Comparison of ENCODE assay signal across 10 cellular contexts in the genomic region with DNA sequence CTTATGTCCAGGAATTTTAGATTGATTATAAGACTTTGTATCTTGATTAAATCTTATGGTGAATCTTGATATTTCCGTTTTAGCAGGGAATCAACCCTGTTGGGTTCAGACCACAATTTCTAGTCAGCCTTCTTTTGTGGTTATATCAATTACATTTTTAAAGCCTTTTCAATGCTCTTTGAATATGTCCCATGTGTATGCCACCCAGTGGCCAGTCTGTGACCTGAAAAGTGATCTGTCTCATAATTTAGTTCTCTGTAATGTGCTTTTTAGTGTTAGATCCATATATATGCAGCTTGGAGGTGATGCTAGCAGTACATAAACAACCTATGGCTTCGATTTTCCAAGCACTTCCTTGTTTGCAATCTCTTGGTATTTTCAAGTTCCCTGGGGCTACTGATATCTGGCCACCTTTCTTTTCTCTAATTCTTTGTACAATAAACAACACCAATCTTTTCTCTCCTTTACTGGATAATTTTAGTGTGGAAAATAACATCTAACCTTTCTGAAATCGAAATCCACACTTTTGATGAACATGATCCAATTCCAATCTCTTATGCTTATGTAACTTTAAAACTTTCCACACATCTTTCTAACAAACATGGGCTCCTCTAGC. TPM values are rescaled to one million over a fixed set of nuclear protein-coding genes. Genes with fewer than 3 reads are reported as not detected.
DNase-seq lines count a peak whose midpoint lies in the region; ATAC-seq, FAIRE-seq and TF ChIP-seq lines count a peak whose summit lies in the region.
"Had no signal": no experiment of that assay in that cellular context is flagged by ENCODE, and none has a peak within 500 bp of the region (broad histone marks: within the 10 kb centered on the region; RNA-seq: fewer than 3 reads in every experiment).

No MANE protein-coding gene starts in this region.

- ATAC-seq in SK-N-SH treated with all-trans-retinoic acid at 6 μM for 48 hours (peak; percentile 56; the same call in 2 of the 3 replicates), HG03135 (IDR thresholded peaks at IDR 0.05; ENCODE audit: unreplicated experiment) (no peak), HG03354 (IDR thresholded peaks at IDR 0.05; ENCODE audit: poor library complexity, severe bottlenecking, unreplicated experiment) (no peak), GM18502 (IDR thresholded peaks at IDR 0.05; ENCODE audit: poor library complexity, unreplicated experiment) (no peak)

- no peak overlapping the region for H3K9ac ChIP-seq in neuronal stem cell (ENCODE audit: low read depth, low read length, poor library complexity)

- no peak overlapping the region for H3K18ac ChIP-seq in neuronal stem cell (ENCODE audit: low read length)

- no peaks in the 10 kb centered on the region for H3K4me1 ChIP-seq in neuronal stem cell (ENCODE audit: control insufficient read depth in 2 of 2, insufficient read depth in 1 of 2, low read depth in 1 of 2, low read length in 2 of 2)

- H3K27ac ChIP-seq in neuronal stem cell (replicated peaks; ENCODE audit: low read length), result no peak overlapping the region

- H2AK5ac ChIP-seq in neuronal stem cell (ENCODE audit: low read depth, low read length), result no peak overlapping the region

- H2BK120ac ChIP-seq in neuronal stem cell (ENCODE audit: low read depth, low read length), result no peak overlapping the region

- H3K14ac ChIP-seq in neuronal stem cell (ENCODE audit: low read length), result no peak overlapping the region

- no peak overlapping the region for H2BK5ac ChIP-seq in neuronal stem cell (ENCODE audit: low read length)

- H4K8ac ChIP-seq in neuronal stem cell (ENCODE audit: low read depth, low read length), result no peak overlapping the region

- peak; percentile 64 for FAIRE-seq in GM12892 (lab: Jason Lieb, UNC)

- no peaks in the 10 kb centered on the region for H3K79me1 ChIP-seq in neuronal stem cell (ENCODE audit: low read depth, low read length)

- H3K4me2 ChIP-seq in neuronal stem cell (ENCODE audit: insufficient read depth, low read length, poor library complexity, severe bottlenecking), result no peak overlapping the region

- H2BK15ac ChIP-seq in neuronal stem cell (ENCODE audit: low read length), result no peak overlapping the region

- no peak overlapping the region for H2BK12ac ChIP-seq in neuronal stem cell (ENCODE audit: low read length)

- H3K9me3 ChIP-seq in neuronal stem cell (replicated peaks in 1 of 2; ENCODE audit: control insufficient read depth in 2 of 2, insufficient read depth in 1 of 2, low read depth in 1 of 2, low read length in 2 of 2), result no peaks in the 10 kb centered on the region

- H3K27me3 ChIP-seq in neuronal stem cell (ENCODE audit: control insufficient read depth in 3 of 3, insufficient read depth in 3 of 3, low read depth in 1 of 3, low read length in 3 of 3), result peaks cover 0 to 6% (median 1%) of the 10 kb centered on the region in 3 experiments

- no peak overlapping the region for H3K4ac ChIP-seq in neuronal stem cell (ENCODE audit: low read length)

- H2AFZ ChIP-seq in neuronal stem cell (ENCODE audit: low read length), result no peak overlapping the region

- TF ChIP-seq POLR2A in GM12892 (IDR thresholded peaks at IDR 0.05; ENCODE audit: low read depth, low read length), result no peak

- WGBS in neuronal stem cell (ENCODE audit: extremely low coverage in 2 of 2, insufficient read length in 2 of 2, insufficient replicate concordance in 1 of 2), 2 donors, result no CpG with 5 or more reads among the region's 3 CpGs

- no peak overlapping the region for H3K23ac ChIP-seq in neuronal stem cell (ENCODE audit: low read depth, low read length, poor library complexity)

- no peaks in the 10 kb centered on the region for H3K36me3 ChIP-seq in neuronal stem cell (replicated peaks in 1 of 2; ENCODE audit: control insufficient read depth in 2 of 2, insufficient read depth in 2 of 2, low read length in 2 of 2)

- DNase-seq in AML-193 (lab: John Stamatoyannopoulos, UW), result peak; percentile 40 to 42
- DNase-seq in GM12892 (ENCODE audit: insufficient read length), result no peak
- DNase-seq in hepatic stellate cell (ENCODE audit: low spot score), result peak; percentile 8
- DNase-seq in neuronal stem cell (ENCODE audit: low spot score), result no peak
- DNase-seq: NCI-H1105 treated with DMSO at 0.1 percent for 48 hours; stimulated activated CD4-positive, alpha-beta T cell treated with anti-CD3 and anti-CD28 coated beads, Interleukin-4, amount 100 ng/mL, for 24 hours had no signal

- H4K91ac ChIP-seq in neuronal stem cell (ENCODE audit: low read depth, low read length, poor library complexity), result no peak overlapping the region

- no peak overlapping the region for H3K4me3 ChIP-seq in neuronal stem cell (ENCODE audit: low read length in 2 of 2)

TF ChIP-seq in SK-N-SH treated with all-trans-retinoic acid at 6 μM for 48 hours, 23 proteins besides CTCF, POLR2A, EP300 and RAD21:
- no peak for TF ChIP-seq CSDC2 (CRISPR knock-in tag; IDR thresholded peaks at IDR 0.05)
- TF ChIP-seq ZNF565 (CRISPR knock-in tag; conservative IDR thresholded peaks at IDR 0.05; ENCODE audit: low read depth), result no peak
- TF ChIP-seq ZNF8 (CRISPR knock-in tag; IDR thresholded peaks at IDR 0.05), result no peak
- no peak for TF ChIP-seq ISL1 (CRISPR knock-in tag; IDR thresholded peaks at IDR 0.05)
- no peak for TF ChIP-seq TCF4 (CRISPR knock-in tag; IDR thresholded peaks at IDR 0.05; ENCODE audit: borderline replicate concordance)
- no peak for TF ChIP-seq GLIS3 (CRISPR knock-in tag; IDR thresholded peaks at IDR 0.05)
- TF ChIP-seq, protein P1, sequence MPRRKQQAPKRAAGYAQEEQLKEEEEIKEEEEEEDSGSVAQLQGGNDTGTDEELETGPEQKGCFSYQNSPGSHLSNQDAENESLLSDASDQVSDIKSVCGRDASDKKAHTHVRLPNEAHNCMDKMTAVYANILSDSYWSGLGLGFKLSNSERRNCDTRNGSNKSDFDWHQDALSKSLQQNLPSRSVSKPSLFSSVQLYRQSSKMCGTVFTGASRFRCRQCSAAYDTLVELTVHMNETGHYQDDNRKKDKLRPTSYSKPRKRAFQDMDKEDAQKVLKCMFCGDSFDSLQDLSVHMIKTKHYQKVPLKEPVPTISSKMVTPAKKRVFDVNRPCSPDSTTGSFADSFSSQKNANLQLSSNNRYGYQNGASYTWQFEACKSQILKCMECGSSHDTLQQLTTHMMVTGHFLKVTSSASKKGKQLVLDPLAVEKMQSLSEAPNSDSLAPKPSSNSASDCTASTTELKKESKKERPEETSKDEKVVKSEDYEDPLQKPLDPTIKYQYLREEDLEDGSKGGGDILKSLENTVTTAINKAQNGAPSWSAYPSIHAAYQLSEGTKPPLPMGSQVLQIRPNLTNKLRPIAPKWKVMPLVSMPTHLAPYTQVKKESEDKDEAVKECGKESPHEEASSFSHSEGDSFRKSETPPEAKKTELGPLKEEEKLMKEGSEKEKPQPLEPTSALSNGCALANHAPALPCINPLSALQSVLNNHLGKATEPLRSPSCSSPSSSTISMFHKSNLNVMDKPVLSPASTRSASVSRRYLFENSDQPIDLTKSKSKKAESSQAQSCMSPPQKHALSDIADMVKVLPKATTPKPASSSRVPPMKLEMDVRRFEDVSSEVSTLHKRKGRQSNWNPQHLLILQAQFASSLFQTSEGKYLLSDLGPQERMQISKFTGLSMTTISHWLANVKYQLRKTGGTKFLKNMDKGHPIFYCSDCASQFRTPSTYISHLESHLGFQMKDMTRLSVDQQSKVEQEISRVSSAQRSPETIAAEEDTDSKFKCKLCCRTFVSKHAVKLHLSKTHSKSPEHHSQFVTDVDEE (CRISPR knock-in tag; IDR thresholded peaks at IDR 0.05), result no peak
- TF ChIP-seq RARB (CRISPR knock-in tag; IDR thresholded peaks at IDR 0.05), result no peak

RNA-seq across cellular contexts. Expression of a gene that starts 28.8 kb away (rescaled TPM):
- 0.36 TPM for polyA plus RNA-seq in GM12892 (2012; ENCODE audit: missing spikeins)
- polyA plus RNA-seq in neuronal stem cell (2013, experiment 1 of 2), result 0.88 TPM
- polyA plus RNA-seq in neuronal stem cell (2013, experiment 2 of 2), result 0.94 TPM

Comparison
In these comparisons a context has a peak if more than half of its experiments do, and no peak if none do; other contexts are left out.
1. DNase-seq: peak in AML-193 (2 of 2) and hepatic stellate cell (single experiment); none in GM12892 (single experiment) and neuronal stem cell (single experiment).